Comparison of ENCODE assay signal across 1 cellular context in the genomic region with DNA sequence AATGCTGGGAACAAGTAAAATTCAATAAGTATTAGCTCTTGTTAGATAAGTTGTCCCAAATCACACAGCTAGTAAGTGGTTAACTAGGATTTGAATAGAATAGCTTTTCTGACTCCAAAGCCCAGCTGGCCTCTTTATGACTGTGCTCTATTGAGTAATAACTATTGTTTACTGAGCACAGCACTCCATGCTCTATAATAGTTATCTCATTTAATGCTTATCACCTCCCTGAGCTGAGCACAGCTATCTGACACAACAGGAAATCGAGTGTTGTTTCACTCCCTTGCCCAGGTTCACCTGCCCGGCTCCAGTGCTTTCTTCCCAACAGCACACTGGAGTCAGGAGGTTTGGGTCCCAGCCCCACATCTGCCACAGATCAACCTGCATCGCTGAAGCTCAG.
TF ChIP-seq lines count a peak whose summit lies in the region.

No MANE protein-coding gene starts in this region.

TF ChIP-seq in K562, 482 proteins besides CTCF, POLR2A, EP300 and RAD21:
- TF ChIP-seq SREBF2 (CRISPR knock-in tag; IDR thresholded peaks at IDR 0.05) (no peak), CSDE1 (IDR thresholded peaks at IDR 0.05) (no peak), ZFPM2 (CRISPR knock-in tag; IDR thresholded peaks at IDR 0.05) (no peak), FIP1L1 (IDR thresholded peaks at IDR 0.05; ENCODE audit: low read depth, low read length, poor library complexity, severe bottlenecking) (no peak), ZNF695 (CRISPR knock-in tag; IDR thresholded peaks at IDR 0.05) (no peak), CBFA2T3 (IDR thresholded peaks at IDR 0.05) (peak; percentile 25; the same call in 1 of the 2 replicates), CEBPG (CRISPR knock-in tag; IDR thresholded peaks at IDR 0.05) (no peak), CEBPG (tag; conservative IDR thresholded peaks at IDR 0.05 in 1 of 2, IDR thresholded peaks at IDR 0.05 in 1 of 2) (0 out of 4 replicates have a peak, but pooled peaks of 1 of the 2 experiments have one; percentile 30)
- TF ChIP-seq, protein P1, sequence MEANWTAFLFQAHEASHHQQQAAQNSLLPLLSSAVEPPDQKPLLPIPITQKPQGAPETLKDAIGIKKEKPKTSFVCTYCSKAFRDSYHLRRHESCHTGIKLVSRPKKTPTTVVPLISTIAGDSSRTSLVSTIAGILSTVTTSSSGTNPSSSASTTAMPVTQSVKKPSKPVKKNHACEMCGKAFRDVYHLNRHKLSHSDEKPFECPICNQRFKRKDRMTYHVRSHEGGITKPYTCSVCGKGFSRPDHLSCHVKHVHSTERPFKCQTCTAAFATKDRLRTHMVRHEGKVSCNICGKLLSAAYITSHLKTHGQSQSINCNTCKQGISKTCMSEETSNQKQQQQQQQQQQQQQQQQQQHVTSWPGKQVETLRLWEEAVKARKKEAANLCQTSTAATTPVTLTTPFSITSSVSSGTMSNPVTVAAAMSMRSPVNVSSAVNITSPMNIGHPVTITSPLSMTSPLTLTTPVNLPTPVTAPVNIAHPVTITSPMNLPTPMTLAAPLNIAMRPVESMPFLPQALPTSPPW (CRISPR knock-in tag; IDR thresholded peaks at IDR 0.05), result no peak
- TF ChIP-seq, protein P2, sequence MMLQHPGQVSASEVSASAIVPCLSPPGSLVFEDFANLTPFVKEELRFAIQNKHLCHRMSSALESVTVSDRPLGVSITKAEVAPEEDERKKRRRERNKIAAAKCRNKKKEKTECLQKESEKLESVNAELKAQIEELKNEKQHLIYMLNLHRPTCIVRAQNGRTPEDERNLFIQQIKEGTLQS (IDR thresholded peaks at IDR 0.05), result no peak
- TF ChIP-seq, protein P2 (CRISPR knock-in tag; conservative IDR thresholded peaks at IDR 0.05), result no peak
